In genomic region chr12:24751181-24751580, GRCh38 we compare ENCODE assay signal across 16 cellular contexts.
DNase-seq lines count a peak whose midpoint lies in the region; ATAC-seq, FAIRE-seq and TF ChIP-seq lines count a peak whose summit lies in the region.
"Had no signal": no experiment of that assay in that cellular context is flagged by ENCODE, and none has a peak within 500 bp of the region (broad histone marks: within the 10 kb centered on the region; RNA-seq: fewer than 3 reads in every experiment).

No MANE protein-coding gene starts in this region.

- in situ Hi-C loops in IMR-90 (cut with MboI; ENCODE audit: low sequenced_read_pairs): no loop called here

- H3K79me1 ChIP-seq in IMR-90 (ENCODE audit: low read depth in 1 of 2, low read length in 2 of 2): no peaks in the 10 kb centered on the region

- no peak for TF ChIP-seq CTCF in SK-N-SH (IDR thresholded peaks at IDR 0.05)
- TF ChIP-seq CTCF in IMR-90 (conservative IDR thresholded peaks at IDR 0.05; ENCODE audit: low read depth, low read length): no peak
- no peak for TF ChIP-seq CTCF in astrocyte (IDR thresholded peaks at IDR 0.05; ENCODE audit: insufficient read depth, low read depth, low read length)
- no peak for TF ChIP-seq CTCF in neural progenitor cell (IDR thresholded peaks at IDR 0.05)

- H3K18ac ChIP-seq in IMR-90 (ENCODE audit: low read depth, low read length): no peak overlapping the region

- no peaks in the 10 kb centered on the region for H3K9me2 ChIP-seq in SK-N-SH

- 87% methylated on average over 3 of the region's 3 CpGs for WGBS in SK-N-SH (ENCODE audit: low lambda C conversion rate)
- 66 to 100% methylated on average over 1 to 2 of the region's 3 CpGs for WGBS in IMR-90 (ENCODE audit: extremely low coverage in 2 of 2, insufficient read length in 1 of 2), 2 experiments

- H4K91ac ChIP-seq in IMR-90 (ENCODE audit: insufficient read depth, low read depth, low read length): no peak overlapping the region

- FAIRE-seq in astrocyte (lab: Jason Lieb, UNC): peak; percentile 26
- FAIRE-seq: GM12878 had no signal

- H3K36me3 ChIP-seq in SK-N-SH (replicated peaks in 1 of 2; ENCODE audit: control insufficient read depth in 1 of 2, insufficient read depth in 2 of 2, low read length in 1 of 2) (no peaks in the 10 kb centered on the region), IMR-90 (ENCODE audit: control insufficient read depth, insufficient read depth, low read length) (no peaks in the 10 kb centered on the region), astrocyte (ENCODE audit: insufficient read depth, low read length) (no peaks in the 10 kb centered on the region), neural progenitor cell (no peaks in the 10 kb centered on the region)
- H3K36me3 ChIP-seq: BLaER1 treated with 17β-estradiol and CSF1 and Interleukin-3, amounts not matched to agents 10 nM and 100 nM; HAP-1 had no signal

- H3K4me3 ChIP-seq in SK-N-SH (ENCODE audit: low read depth in 2 of 2, low read length in 1 of 2): no peak overlapping the region
- no peak overlapping the region for H3K4me3 ChIP-seq in IMR-90 (ENCODE audit: insufficient read depth, low read depth, low read length)
- no peak overlapping the region for H3K4me3 ChIP-seq in astrocyte (ENCODE audit: insufficient read depth, low read depth, low read length)
- no peak overlapping the region for H3K4me3 ChIP-seq in neural progenitor cell
- H3K4me3 ChIP-seq: BLaER1 treated with 17β-estradiol and CSF1 and Interleukin-3, amounts not matched to agents 10 nM and 100 nM; GM12878; HAP-1; PC-9 had no signal

- H3K9me3 ChIP-seq in SK-N-SH: no peaks in the 10 kb centered on the region
- H3K9me3 ChIP-seq in IMR-90 (ENCODE audit: control insufficient read depth, insufficient read depth, low read length): no peaks in the 10 kb centered on the region
- no peaks in the 10 kb centered on the region for H3K9me3 ChIP-seq in astrocyte (ENCODE audit: insufficient read depth, low read depth, low read length)
- H3K9me3 ChIP-seq in neural progenitor cell (ENCODE audit: low read depth): no peaks in the 10 kb centered on the region
- H3K9me3 ChIP-seq: BLaER1 treated with 17β-estradiol and CSF1 and Interleukin-3, amounts not matched to agents 10 nM and 100 nM; HAP-1 had no signal

- H4K5ac ChIP-seq in IMR-90 (ENCODE audit: low read depth, low read length): no peak overlapping the region

- H3K4me1 ChIP-seq in SK-N-SH (ENCODE audit: control insufficient read depth in 1 of 2, insufficient read depth in 2 of 2, low read depth in 1 of 2, low read length in 1 of 2) (peaks cover 0 to 7% of the 10 kb centered on the region in 2 experiments; a peak in 2 of 4 replicates), IMR-90 (ENCODE audit: control insufficient read depth, insufficient read depth, low read length) (peaks cover 11% of the 10 kb centered on the region; the same call in 1 of the 2 replicates), astrocyte (ENCODE audit: insufficient read depth, low read length) (peaks cover 22% of the 10 kb centered on the region), neural progenitor cell (peaks cover 35% of the 10 kb centered on the region)
- H3K4me1 ChIP-seq: HAP-1 had no signal

- intact Hi-C loops in IMR-90 (cut with micrococcal nuclease): no loop called here

- H2AFZ ChIP-seq in SK-N-SH (ENCODE audit: low read depth) (no peak overlapping the region), IMR-90 (replicated peaks; ENCODE audit: low read length, poor library complexity) (no peak overlapping the region), astrocyte (ENCODE audit: low read depth, low read length) (no peak overlapping the region), neural progenitor cell (replicated peaks) (no peak overlapping the region)
- H2AFZ ChIP-seq: PC-9 had no signal

- H3K56ac ChIP-seq in IMR-90 (ENCODE audit: extremely low read depth, insufficient read depth, low read length): no peak overlapping the region

- no peak overlapping the region for H3K4ac ChIP-seq in IMR-90 (ENCODE audit: low read depth, low read length)

- H3K4me2 ChIP-seq in SK-N-SH (no peak overlapping the region), IMR-90 (ENCODE audit: low read depth, low read length) (no peak overlapping the region), astrocyte (ENCODE audit: low read length) (peak overlapping the region; percentile 8), neural progenitor cell (peak overlapping the region; percentile 42)
- H3K4me2 ChIP-seq: BLaER1 treated with 17β-estradiol and CSF1 and Interleukin-3, amounts not matched to agents 10 nM and 100 nM; PC-9 had no signal

- no peak overlapping the region for H2BK20ac ChIP-seq in IMR-90 (ENCODE audit: low read depth, low read length)

- H3F3A ChIP-seq in SK-N-SH (replicated peaks; ENCODE audit: insufficient read depth) (peaks cover 6% of the 10 kb centered on the region), neural progenitor cell (ENCODE audit: low read depth) (no peaks in the 10 kb centered on the region)

- no peak overlapping the region for H2BK5ac ChIP-seq in IMR-90 (ENCODE audit: low read depth, low read length, poor library complexity, severe bottlenecking)

- no peak overlapping the region for H3K14ac ChIP-seq in IMR-90 (replicated peaks; ENCODE audit: low read depth, low read length)

- peak; percentile 45 for ATAC-seq in SK-N-SH treated with all-trans-retinoic acid at 6 μM for 48 hours
- ATAC-seq in IMR-90 (ENCODE audit: low read depth): peak; percentile 63
- ATAC-seq: GM12878 had no signal

- no peaks in the 10 kb centered on the region for H3K79me2 ChIP-seq in SK-N-SH (ENCODE audit: insufficient read depth)
- no peaks in the 10 kb centered on the region for H3K79me2 ChIP-seq in astrocyte (ENCODE audit: insufficient read depth, low read length)
- no peaks in the 10 kb centered on the region for H3K79me2 ChIP-seq in neural progenitor cell (ENCODE audit: low read depth)

- no peak overlapping the region for H2BK120ac ChIP-seq in IMR-90 (ENCODE audit: low read depth, low read length)

- H3K4me1 Mint-ChIP-seq in astrocyte (ENCODE audit: low read depth, unreplicated experiment) (peaks cover 49% of the 10 kb centered on the region), neural progenitor cell (peaks cover 40% of the 10 kb centered on the region)

- no peak overlapping the region for H4K8ac ChIP-seq in IMR-90 (ENCODE audit: low read depth in 2 of 2, low read length in 2 of 2)

- no peak overlapping the region for H3K9ac ChIP-seq in SK-N-SH
- no peak overlapping the region for H3K9ac ChIP-seq in IMR-90 (ENCODE audit: low read depth, low read length)
- H3K9ac ChIP-seq in astrocyte (ENCODE audit: low read length): no peak overlapping the region
- H3K9ac ChIP-seq in neural progenitor cell: no peak overlapping the region
- H3K9ac ChIP-seq: BLaER1 treated with 17β-estradiol and CSF1 and Interleukin-3, amounts not matched to agents 10 nM and 100 nM had no signal

- H2AK5ac ChIP-seq in IMR-90 (ENCODE audit: low read depth, low read length): no peak overlapping the region

- H3K4me3 Mint-ChIP-seq in astrocyte (ENCODE audit: unreplicated experiment) (no peak overlapping the region), neural progenitor cell (no peak overlapping the region)

- no peak overlapping the region for H3K27ac Mint-ChIP-seq in astrocyte (ENCODE audit: unreplicated experiment)
- H3K27ac Mint-ChIP-seq in neural progenitor cell: no peak overlapping the region

- dilution Hi-C loops in IMR-90 (cut with HindIII; ENCODE audit: low sequenced_read_pairs, unreplicated experiment): no loop called here

- no peak overlapping the region for H3K23ac ChIP-seq in IMR-90 (ENCODE audit: low read depth, low read length)

- no peak overlapping the region for H3K27ac ChIP-seq in SK-N-SH (ENCODE audit: low read depth in 2 of 2, low read length in 1 of 2)
- H3K27ac ChIP-seq in IMR-90 (ENCODE audit: insufficient read depth, low read length): no peak overlapping the region
- H3K27ac ChIP-seq in astrocyte (ENCODE audit: low read depth, low read length): no peak overlapping the region
- no peak overlapping the region for H3K27ac ChIP-seq in neural progenitor cell
- H3K27ac ChIP-seq: BLaER1 treated with 17β-estradiol and CSF1 and Interleukin-3, amounts not matched to agents 10 nM and 100 nM; PC-9 had no signal

- peaks cover 6% of the 10 kb centered on the region; the same call in 1 of the 2 replicates for H3K9me1 ChIP-seq in IMR-90 (ENCODE audit: insufficient read depth, low read length)

- H3K36me3 Mint-ChIP-seq in astrocyte (ENCODE audit: low read depth, unreplicated experiment) (no peaks in the 10 kb centered on the region), neural progenitor cell (no peaks in the 10 kb centered on the region)

- no TSS peak for BruUV-seq in IMR-90 (replicated peaks; lab: Mats Ljungman, UMichigan)

- TF ChIP-seq POLR2A in IMR-90 (IDR thresholded peaks at IDR 0.05; ENCODE audit: low read depth, low read length): no peak

- no peak overlapping the region for H2AK9ac ChIP-seq in IMR-90 (replicated peaks; ENCODE audit: low read depth, low read length, poor library complexity)

- POLR2A ChIA-PET in SK-N-SH (lab: Yijun Ruan, JAX): no interaction called here
- POLR2A ChIA-PET in IMR-90 (lab: Charles Lee; ENCODE audit: unreplicated experiment): no interaction called here

- CTCF ChIA-PET in SK-N-SH (lab: Yijun Ruan, JAX): no interaction called here
- CTCF ChIA-PET in IMR-90 (lab: Yijun Ruan, JAX): no interaction called here

- H3K9me3 Mint-ChIP-seq in astrocyte (ENCODE audit: unreplicated experiment): no peaks in the 10 kb centered on the region
- no peaks in the 10 kb centered on the region for H3K9me3 Mint-ChIP-seq in neural progenitor cell

- H2BK15ac ChIP-seq in IMR-90 (ENCODE audit: low read depth, low read length): no peak overlapping the region

- no peak for TF ChIP-seq EP300 in SK-N-SH (IDR thresholded peaks at IDR 0.05; ENCODE audit: borderline replicate concordance in 1 of 2, low read depth in 1 of 2, low read length in 1 of 2)

- H3K27me3 Mint-ChIP-seq in astrocyte (ENCODE audit: low read depth, unreplicated experiment) (no peaks in the 10 kb centered on the region), neural progenitor cell (ENCODE audit: insufficient read depth, low read depth) (no peaks in the 10 kb centered on the region)

- H3K27me3 ChIP-seq in SK-N-SH (ENCODE audit: insufficient read depth) (no peaks in the 10 kb centered on the region), IMR-90 (ENCODE audit: control insufficient read depth, insufficient read depth, low read length) (no peaks in the 10 kb centered on the region), astrocyte (ENCODE audit: insufficient read depth, low read length) (no peaks in the 10 kb centered on the region), neural progenitor cell (no peaks in the 10 kb centered on the region)
- H3K27me3 ChIP-seq: BLaER1 treated with 17β-estradiol and CSF1 and Interleukin-3, amounts not matched to agents 10 nM and 100 nM had no signal

- DNase-seq in SK-N-SH (no peak), IMR-90 (peak; percentile 47), astrocyte (ENCODE audit: low read depth) (no peak), neural progenitor cell (ENCODE audit: low spot score) (no peak), NCI-H446 (lab: John Stamatoyannopoulos, UW) (no peak), NCI-H345 (lab: John Stamatoyannopoulos, UW) (no peak), NCI-H69 (lab: John Stamatoyannopoulos, UW) (no peak)
- DNase-seq: NCI-H1436; NCI-H2081; NCI-H526 treated with DMSO at 0.1 percent for 48 hours; NK-92 treated with Interleukin-12 subunit alpha and Interleukin-12 subunit beta, amount 100 ng/mL, for 24 hours; PC-9 had no signal

- no peak for TF ChIP-seq RAD21 in SK-N-SH (IDR thresholded peaks at IDR 0.05; ENCODE audit: low read length)
- no peak for TF ChIP-seq RAD21 in IMR-90 (IDR thresholded peaks at IDR 0.05; ENCODE audit: low read length)

- H4K20me1 ChIP-seq in SK-N-SH (ENCODE audit: insufficient read depth) (no peaks in the 10 kb centered on the region), IMR-90 (ENCODE audit: insufficient read depth, low read length) (no peaks in the 10 kb centered on the region), astrocyte (ENCODE audit: insufficient read depth, low read length) (no peaks in the 10 kb centered on the region), neural progenitor cell (ENCODE audit: low read depth) (no peaks in the 10 kb centered on the region)
- H4K20me1 ChIP-seq: BLaER1 treated with 17β-estradiol and CSF1 and Interleukin-3, amounts not matched to agents 10 nM and 100 nM had no signal

Comparison
In these comparisons a context has a peak if more than half of its experiments do, and no peak if none do; other contexts are left out.
1. H3K4me2 ChIP-seq: peak in astrocyte (single experiment) and neural progenitor cell (single experiment); none in SK-N-SH (single experiment) and IMR-90 (single experiment).